8 cellular contexts compared by ENCODE assay signal in genomic region chr1:145956776-145957442, GRCh38. TPM values are rescaled to one million over a fixed set of nuclear protein-coding genes. Genes with fewer than 3 reads are reported as not detected.
A peak's percentile ranks its signal among the peaks of the same experiment; 100 is the strongest.
DNase-seq lines count a peak whose midpoint lies in the region; ATAC-seq and TF ChIP-seq lines count a peak whose summit lies in the region.

No MANE protein-coding gene starts in this region.

- peak overlapping the region; percentile 56 for H3K9ac ChIP-seq in endodermal cell (ENCODE audit: extremely low read depth, low read length, poor library complexity, severe bottlenecking)

- H3K9me3 Mint-ChIP-seq in endodermal cell (no peaks in the 10 kb centered on the region), naive B cell (no peaks in the 10 kb centered on the region)

- H3K4me1 Mint-ChIP-seq in endodermal cell (peaks cover 34% of the 10 kb centered on the region), naive B cell (peaks cover 57 to 74% (median 68%) of the 10 kb centered on the region in 3 donors)

- DNase-seq in EL: peak; percentile 26
- DNase-seq in RKO (ENCODE audit: low spot score): peak; percentile 55
- DNase-seq in endodermal cell: no peak
- peak; percentile 11 for DNase-seq in naive B cell
- DNase-seq in NCI-H748 treated with DMSO at 0.1 percent for 48 hours (lab: John Stamatoyannopoulos, UW): no peak
- no peak for DNase-seq in DMS79 (lab: John Stamatoyannopoulos, UW)
- no peak for DNase-seq in GM19238 (ENCODE audit: insufficient read length, low spot score)

- ATAC-seq in naive B cell (ENCODE audit: low read depth in 2 of 2) (no peak), GM21717 (IDR thresholded peaks at IDR 0.05; ENCODE audit: unreplicated experiment) (no peak)

- TF ChIP-seq CTCF in endodermal cell (conservative IDR thresholded peaks at IDR 0.05): peak; percentile 6

- H3K27me3 ChIP-seq in endodermal cell (ENCODE audit: control insufficient read depth, insufficient read depth, low read length, poor library complexity, severe bottlenecking): peaks cover 26% of the 10 kb centered on the region

- peak overlapping the region; percentile 62 for H3K4me3 Mint-ChIP-seq in endodermal cell
- peak overlapping the region; percentile 88 to 96 (median 92) for H3K4me3 Mint-ChIP-seq in naive B cell

- H3K36me3 Mint-ChIP-seq in endodermal cell (ENCODE audit: low read depth) (no peaks in the 10 kb centered on the region), naive B cell (no peaks in the 10 kb centered on the region)

- H3K27ac Mint-ChIP-seq in endodermal cell: no peak overlapping the region
- peak overlapping the region; percentile 23 to 97 (median 90) for H3K27ac Mint-ChIP-seq in naive B cell

- peaks cover 11% of the 10 kb centered on the region for H3K36me3 ChIP-seq in endodermal cell (ENCODE audit: control insufficient read depth, insufficient read depth, low read length)

- H3K4me3 ChIP-seq in endodermal cell (ENCODE audit: low read length): peak overlapping the region; percentile 98

- WGBS in endodermal cell (ENCODE audit: insufficient coverage in 1 of 2, insufficient read length in 1 of 2), 2 experiments: 51 to 62% methylated on average over 2 to 3 of the region's 3 CpGs

- H3K27ac ChIP-seq in endodermal cell (ENCODE audit: low read depth, low read length): no peak overlapping the region

- no peaks in the 10 kb centered on the region for H3K9me3 ChIP-seq in endodermal cell (ENCODE audit: control insufficient read depth, low read length)

- peaks cover 56% of the 10 kb centered on the region for H3K27me3 Mint-ChIP-seq in endodermal cell (ENCODE audit: insufficient read depth)
- no peaks in the 10 kb centered on the region for H3K27me3 Mint-ChIP-seq in naive B cell

- peaks cover 12% of the 10 kb centered on the region for H3K4me1 ChIP-seq in endodermal cell (ENCODE audit: control insufficient read depth, insufficient read depth, low read length)

RNA-seq across cellular contexts. Expression of gene LIX1L, which starts 0.9 kb away (rescaled TPM):
- 10 to 100 TPM; 16.6 to 21.3 TPM for total RNA-seq in endodermal cell
- polyA plus RNA-seq in endodermal cell (2013, experiment 1 of 2): 25.7 TPM
- polyA plus RNA-seq in endodermal cell (2013, experiment 2 of 2): 28.8 TPM
- 10 to 100 TPM; 10.6 to 14.2 (median 12.7) TPM for polyA plus RNA-seq in naive B cell (ENCODE audit: low read depth in 6 of 6)

RNA-seq across cellular contexts. Expression of gene ANKRD34A, which starts 7.5 kb away (rescaled TPM):
- 1 to 10 TPM in 1 of 2 donors, under 1 TPM in 1; 0.55 to 1.4 TPM for total RNA-seq in endodermal cell
- polyA plus RNA-seq in endodermal cell (2013, experiment 1 of 2): 0.64 TPM
- polyA plus RNA-seq in endodermal cell (2013, experiment 2 of 2): 0.37 TPM
- under 1 TPM in 2 of 6 donors, not detected in 4; 0.15 to 0.27 TPM for polyA plus RNA-seq in naive B cell (ENCODE audit: low read depth in 6 of 6)

RNA-seq across cellular contexts. Expression of gene POLR3GL, which starts 7.6 kb away (rescaled TPM):
- 10 to 100 TPM; 10.2 to 13.8 TPM for total RNA-seq in endodermal cell
- polyA plus RNA-seq in endodermal cell (2013, experiment 1 of 2): 23.7 TPM
- 20.4 TPM for polyA plus RNA-seq in endodermal cell (2013, experiment 2 of 2)
- 100 to 1,000 TPM in 1 of 6 donors, 10 to 100 TPM in 5; 79.5 to 202 (median 91.7) TPM for polyA plus RNA-seq in naive B cell (ENCODE audit: low read depth in 6 of 6)

RNA-seq across cellular contexts. Expression of gene RBM8A, which starts 29.6 kb away (rescaled TPM):
- 100 to 1,000 TPM; 299 to 314 TPM for total RNA-seq in endodermal cell
- 181 TPM for polyA plus RNA-seq in endodermal cell (2013, experiment 1 of 2)
- 193 TPM for polyA plus RNA-seq in endodermal cell (2013, experiment 2 of 2)
- 100 to 1,000 TPM; 140 to 220 (median 158) TPM for polyA plus RNA-seq in naive B cell (ENCODE audit: low read depth in 6 of 6)

RNA-seq across cellular contexts. Expression of gene PEX11B, which starts 38.4 kb away (rescaled TPM):
- 10 to 100 TPM; 12.9 to 16.0 TPM for total RNA-seq in endodermal cell
- 18.2 TPM for polyA plus RNA-seq in endodermal cell (2013, experiment 1 of 2)
- 21.8 TPM for polyA plus RNA-seq in endodermal cell (2013, experiment 2 of 2)
- 10 to 100 TPM; 37.9 to 50.8 (median 49.6) TPM for polyA plus RNA-seq in naive B cell (ENCODE audit: low read depth in 6 of 6)

Comparison
In these comparisons a context has a peak if more than half of its experiments do, and no peak if none do; other contexts are left out.
1. DNase-seq: peak in EL (single experiment), RKO (single experiment) and naive B cell (single experiment); none in endodermal cell (single experiment), NCI-H748 treated with DMSO at 0.1 percent for 48 hours (single experiment), DMS79 (single experiment) and GM19238 (single experiment).